8 cellular contexts compared by ENCODE assay signal in the genomic region with DNA sequence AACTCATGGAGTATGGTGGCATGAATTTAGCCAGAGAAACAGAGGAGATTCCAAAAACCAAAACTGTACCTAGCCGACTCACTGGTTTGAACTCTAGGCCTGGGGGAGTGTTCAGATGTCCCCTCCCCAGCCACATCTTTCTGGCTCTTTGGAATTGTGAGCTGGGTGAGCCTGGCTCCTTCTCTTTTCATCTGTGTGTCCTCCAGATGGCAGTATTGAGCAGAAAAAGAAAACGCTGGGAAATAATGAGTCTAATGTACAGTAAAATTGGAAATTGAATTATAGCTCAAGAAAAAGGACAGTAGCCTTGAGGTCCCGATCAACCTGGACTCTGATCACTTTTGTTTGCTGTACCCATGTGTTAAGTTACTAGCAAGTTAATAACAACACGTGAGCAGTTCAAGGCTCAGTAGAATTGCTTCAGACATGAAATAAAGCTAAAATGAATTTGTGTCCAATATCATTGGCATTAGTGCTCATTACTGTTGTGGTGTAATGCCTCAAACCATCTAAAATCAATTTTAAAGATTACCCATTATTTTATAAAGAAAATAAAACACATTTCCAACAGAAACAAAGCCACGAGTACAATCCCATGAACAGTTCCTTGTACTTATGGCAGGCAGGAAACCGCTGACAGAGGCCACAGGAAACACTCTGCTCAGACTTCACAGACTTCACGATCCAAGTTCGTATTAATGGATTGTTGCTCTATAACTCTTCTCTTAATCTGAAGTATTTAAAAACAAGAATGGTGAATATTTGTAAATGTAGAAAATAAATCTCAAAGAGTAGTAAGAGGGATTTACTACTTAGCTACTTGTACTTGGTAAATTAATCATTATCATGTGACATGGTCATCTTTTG.
DNase-seq lines count a peak whose midpoint lies in the region; ATAC-seq and TF ChIP-seq lines count a peak whose summit lies in the region.

No MANE protein-coding gene starts in this region.

- DNase-seq in Kasumi-1 (lab: John Stamatoyannopoulos, UW) = peak; percentile 86 to 92
- no peak for DNase-seq in Panc1 (ENCODE audit: low read depth, low spot score)
- peak; percentile 59 to 64 for DNase-seq in cardiac fibroblast (ENCODE audit: low read depth in 2 of 2)
- DNase-seq in left kidney (ENCODE audit: low read depth, low spot score) = peak; percentile 87
- peak; percentile 20 for DNase-seq in transverse colon
- no peak for DNase-seq in 8988T

- H3K4me1 ChIP-seq in DOHH2 (ENCODE audit: control insufficient read depth, low read length) (peaks cover 30% of the 10 kb centered on the region), Panc1 (ENCODE audit: control insufficient read depth, insufficient read depth, low read length) (no peaks in the 10 kb centered on the region), transverse colon (peaks cover 0 to 10% (median 1%) of the 10 kb centered on the region in 4 donors)

- no peak for TF ChIP-seq EP300 in transverse colon (IDR thresholded peaks at IDR 0.05; ENCODE audit: low read depth)

- in situ Hi-C loops in Panc1 (cut with HindIII; ENCODE audit: low pct_unique_long_range_greater_than_20kb, low sequenced_read_pairs) = no loop called here
- in situ Hi-C loops in transverse colon (cut with MboI; ENCODE audit: low pct_ligation_motif_present in 1 of 4, low pct_unique_long_range_greater_than_20kb in 1 of 4, low sequenced_read_pairs in 3 of 4) = loop anchor here (5.0 to 25.0 kb wide), 16 partner anchors 128 to 793 kb away; partner anchors contain the start of genes HOXA7 (in 3 of the 4), HOXA3 (in 2 of the 4), HOXA10 (in 1 of the 4) and HOXA9 (in 1 of the 4)

- peak overlapping the region; percentile 56 for H3K4me2 ChIP-seq in DOHH2 (ENCODE audit: low read length)

- H3K79me2 ChIP-seq in DOHH2 (ENCODE audit: control insufficient read depth, low read length) = no peaks in the 10 kb centered on the region

- peak; percentile 89 for ATAC-seq in Panc1

- TF ChIP-seq CTCF in 22Rv1 (IDR thresholded peaks at IDR 0.05) = peak; percentile 93
- TF ChIP-seq CTCF in DOHH2 (IDR thresholded peaks at IDR 0.05; ENCODE audit: low read depth, low read length, poor library complexity, severe bottlenecking) = peak; percentile 91
- peak; percentile 89 for TF ChIP-seq CTCF in Panc1 (IDR thresholded peaks at IDR 0.05)
- TF ChIP-seq CTCF in cardiac fibroblast (IDR thresholded peaks at IDR 0.05; ENCODE audit: low read depth, low read length) = peak; percentile 68
- TF ChIP-seq CTCF in transverse colon (IDR thresholded peaks at IDR 0.05) = peak; percentile 74 to 80 (median 75)

- POLR2A ChIA-PET in Panc1 (lab: Charles Lee) = interaction anchor here (0.6 kb wide), 1 partner anchor 170 kb away, joined by 4 read pairs; no protein-coding TSS in a partner anchor

- peaks cover 32% of the 10 kb centered on the region for H3F3A ChIP-seq in DOHH2 (ENCODE audit: control insufficient read depth, insufficient read depth)

- BruUV-seq in Panc1 (replicated peaks; lab: Mats Ljungman, UMichigan) = no TSS peak

- no peaks in the 10 kb centered on the region for H3K9me3 ChIP-seq in DOHH2 (ENCODE audit: control insufficient read depth, insufficient read depth, low read length)
- H3K9me3 ChIP-seq in Panc1 (ENCODE audit: control insufficient read depth, insufficient read depth, low read depth, low read length) = no peaks in the 10 kb centered on the region
- H3K9me3 ChIP-seq in transverse colon = no peaks in the 10 kb centered on the region

- H3K4me3 ChIP-seq in DOHH2 (ENCODE audit: low read length) (peak overlapping the region; percentile 14; the same call in 1 of the 2 replicates), Panc1 (ENCODE audit: low read depth in 2 of 2, low read length in 2 of 2) (no peak overlapping the region), cardiac fibroblast (replicated peaks in 1 of 2; ENCODE audit: low read depth in 2 of 2, low read length in 2 of 2) (no peak overlapping the region), transverse colon (no peak overlapping the region)

- H3K27me3 ChIP-seq in DOHH2 (ENCODE audit: control insufficient read depth, low read length) (no peaks in the 10 kb centered on the region), Panc1 (ENCODE audit: control insufficient read depth, insufficient read depth, low read length) (no peaks in the 10 kb centered on the region; the same call in 1 of the 2 replicates), transverse colon (peaks cover 60% of the 10 kb centered on the region)

- 28 to 32% methylated on average over 6 to 8 of the region's 8 CpGs for WGBS in transverse colon (ENCODE audit: low coverage in 1 of 2), 2 donors

- CTCF ChIA-PET in Panc1 (lab: Charles Lee) = interaction anchor here (0.5 to 2.3 kb wide), 19 partner anchors 9 to 1730 kb away, joined by 3 to 39 read pairs (median 4); no protein-coding TSS in a partner anchor

- no peaks in the 10 kb centered on the region for H4K20me1 ChIP-seq in DOHH2 (ENCODE audit: control insufficient read depth, insufficient read depth, low read depth, low read length)

- intact Hi-C loops in Panc1 (cut with micrococcal nuclease; ENCODE audit: unreplicated experiment) = loop anchor here (1.0 to 10.0 kb wide), 2 partner anchors 185 to 298 kb away; no protein-coding TSS in a partner anchor
- intact Hi-C loops in transverse colon (cut with DNase I; ENCODE audit: low total_unique reads) = loop anchor here (2.0 to 10.0 kb wide), 3 partner anchors 165 to 791 kb away; partner anchors contain the start of genes CBX3 and HNRNPA2B1

- H3K27ac ChIP-seq in 22Rv1 (no peak overlapping the region), DOHH2 (ENCODE audit: low read depth, low read length) (no peak overlapping the region), Panc1 (ENCODE audit: low read length) (no peak overlapping the region), transverse colon (no peak overlapping the region)

- no peak for TF ChIP-seq POLR2A in transverse colon (IDR thresholded peaks at IDR 0.05)

- H3K9me2 ChIP-seq in DOHH2 (replicated peaks; ENCODE audit: control insufficient read depth, low read length) = no peaks in the 10 kb centered on the region

- peaks cover 42% of the 10 kb centered on the region for H3K36me3 ChIP-seq in DOHH2 (ENCODE audit: control insufficient read depth, low read length)
- H3K36me3 ChIP-seq in Panc1 (ENCODE audit: control insufficient read depth, insufficient read depth, low read length) = peaks cover 2% of the 10 kb centered on the region; the same call in 1 of the 2 replicates
- H3K36me3 ChIP-seq in transverse colon = no peaks in the 10 kb centered on the region

Comparison
In these comparisons a context has a peak if more than half of its experiments do, and no peak if none do; other contexts are left out.
1. DNase-seq: peak in Kasumi-1 (2 of 2), cardiac fibroblast (2 of 2), left kidney (single experiment) and transverse colon (single experiment); none in Panc1 (single experiment) and 8988T (single experiment).
2. Peak in every context shown above with its lines, with median percentiles within 50 percentile points of each other: CTCF ChIP-seq.